Comparison of ENCODE assay signal across 1 cellular context in the genomic region with DNA sequence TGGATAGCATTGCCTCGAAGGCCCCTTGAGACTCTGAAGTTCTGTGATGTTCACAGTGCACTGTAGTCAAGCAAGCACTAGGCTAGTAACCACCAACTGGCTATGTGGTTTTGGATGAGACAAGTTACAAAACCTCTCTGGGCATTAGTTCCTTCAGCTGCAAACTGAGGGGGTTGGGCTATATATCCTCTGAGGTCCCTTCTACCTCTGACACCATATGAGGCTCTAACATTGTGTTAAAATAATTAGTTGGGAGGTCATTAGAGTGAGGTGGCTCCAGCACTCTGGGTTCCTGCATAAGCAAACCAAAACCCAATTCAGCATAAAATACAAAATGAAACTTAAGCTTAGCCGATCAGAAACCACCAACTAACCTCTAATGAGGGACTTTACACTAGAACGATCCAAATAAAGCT.
TF ChIP-seq lines count a peak whose summit lies in the region.

No MANE protein-coding gene starts in this region.

TF ChIP-seq in GM12878, 131 proteins besides CTCF, POLR2A, EP300 and RAD21 (continued from another document):
- TF ChIP-seq, protein P1, sequence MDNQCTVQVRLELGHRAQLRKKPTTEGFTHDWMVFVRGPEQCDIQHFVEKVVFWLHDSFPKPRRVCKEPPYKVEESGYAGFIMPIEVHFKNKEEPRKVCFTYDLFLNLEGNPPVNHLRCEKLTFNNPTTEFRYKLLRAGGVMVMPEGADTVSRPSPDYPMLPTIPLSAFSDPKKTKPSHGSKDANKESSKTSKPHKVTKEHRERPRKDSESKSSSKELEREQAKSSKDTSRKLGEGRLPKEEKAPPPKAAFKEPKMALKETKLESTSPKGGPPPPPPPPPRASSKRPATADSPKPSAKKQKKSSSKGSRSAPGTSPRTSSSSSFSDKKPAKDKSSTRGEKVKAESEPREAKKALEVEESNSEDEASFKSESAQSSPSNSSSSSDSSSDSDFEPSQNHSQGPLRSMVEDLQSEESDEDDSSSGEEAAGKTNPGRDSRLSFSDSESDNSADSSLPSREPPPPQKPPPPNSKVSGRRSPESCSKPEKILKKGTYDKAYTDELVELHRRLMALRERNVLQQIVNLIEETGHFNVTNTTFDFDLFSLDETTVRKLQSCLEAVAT (IDR thresholded peaks at IDR 0.05): peak; percentile 45; the same call in 1 of the 2 replicates
- TF ChIP-seq SMARCA5 (IDR thresholded peaks at IDR 0.05) (no peak), KDM1A (IDR thresholded peaks at IDR 0.05; ENCODE audit: borderline replicate concordance) (no peak), STAT3 (IDR thresholded peaks at IDR 0.05; ENCODE audit: low read depth, low read length) (no peak), PAX5 (IDR thresholded peaks at IDR 0.05; ENCODE audit: borderline replicate concordance, low read depth, low read length) (0 out of 2 replicates have a peak, but pooled peaks have one; percentile 11), YBX1 (IDR thresholded peaks at IDR 0.05) (no peak), IRF4 (IDR thresholded peaks at IDR 0.05; ENCODE audit: low read depth, low read length) (no peak), POLR2AphosphoS5 (IDR thresholded peaks at IDR 0.05; ENCODE audit: low read length) (no peak), RAD51 (IDR thresholded peaks at IDR 0.05) (no peak), FOXK2 (IDR thresholded peaks at IDR 0.05) (no peak), TCF3 (IDR thresholded peaks at IDR 0.05; ENCODE audit: borderline replicate concordance, insufficient read depth, low read depth, low read length) (no peak), SREBF2 (IDR thresholded peaks at IDR 0.05; ENCODE audit: low read length) (no peak), BHLHE40 (IDR thresholded peaks at IDR 0.05; ENCODE audit: borderline replicate concordance in 1 of 2, low read depth in 2 of 2, low read length in 1 of 2) (0 out of 4 replicates have a peak, but pooled peaks of 1 of the 2 experiments have one; percentile 12), NFXL1 (IDR thresholded peaks at IDR 0.05; ENCODE audit: borderline replicate concordance) (no peak), TARDBP (IDR thresholded peaks at IDR 0.05; ENCODE audit: borderline replicate concordance) (no peak), CHD4 (IDR thresholded peaks at IDR 0.05) (no peak), NR2C1 (IDR thresholded peaks at IDR 0.05) (no peak), BCL11A (IDR thresholded peaks at IDR 0.05; ENCODE audit: low read depth, low read length) (peak; percentile 89; the same call in 1 of the 2 replicates), MTA2 (IDR thresholded peaks at IDR 0.05; ENCODE audit: low read depth) (peak; percentile 96), LARP7 (IDR thresholded peaks at IDR 0.05) (no peak), CHD1 (IDR thresholded peaks at IDR 0.05; ENCODE audit: low read depth, low read length) (no peak), WRNIP1 (IDR thresholded peaks at IDR 0.05; ENCODE audit: borderline replicate concordance, low read depth, low read length) (no peak), ZNF217 (IDR thresholded peaks at IDR 0.05) (peak; percentile 82; the same call in 1 of the 2 replicates), RELA (IDR thresholded peaks at IDR 0.05; ENCODE audit: borderline replicate concordance, partially characterized antibody) (no peak), SUPT20H (IDR thresholded peaks at IDR 0.05; ENCODE audit: borderline replicate concordance, control insufficient read depth, low read depth, low read length) (no peak), ASH2L (IDR thresholded peaks at IDR 0.05; ENCODE audit: borderline replicate concordance, low read depth) (no peak), RBBP5 (conservative IDR thresholded peaks at IDR 0.05) (no peak), IKZF1 (conservative IDR thresholded peaks at IDR 0.05) (peak; percentile 49), JUNB (IDR thresholded peaks at IDR 0.05) (no peak)
- TF ChIP-seq, protein P2, sequence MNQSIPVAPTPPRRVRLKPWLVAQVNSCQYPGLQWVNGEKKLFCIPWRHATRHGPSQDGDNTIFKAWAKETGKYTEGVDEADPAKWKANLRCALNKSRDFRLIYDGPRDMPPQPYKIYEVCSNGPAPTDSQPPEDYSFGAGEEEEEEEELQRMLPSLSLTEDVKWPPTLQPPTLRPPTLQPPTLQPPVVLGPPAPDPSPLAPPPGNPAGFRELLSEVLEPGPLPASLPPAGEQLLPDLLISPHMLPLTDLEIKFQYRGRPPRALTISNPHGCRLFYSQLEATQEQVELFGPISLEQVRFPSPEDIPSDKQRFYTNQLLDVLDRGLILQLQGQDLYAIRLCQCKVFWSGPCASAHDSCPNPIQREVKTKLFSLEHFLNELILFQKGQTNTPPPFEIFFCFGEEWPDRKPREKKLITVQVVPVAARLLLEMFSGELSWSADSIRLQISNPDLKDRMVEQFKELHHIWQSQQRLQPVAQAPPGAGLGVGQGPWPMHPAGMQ (IDR thresholded peaks at IDR 0.05; ENCODE audit: borderline replicate concordance): no peak
- TF ChIP-seq, protein P3, sequence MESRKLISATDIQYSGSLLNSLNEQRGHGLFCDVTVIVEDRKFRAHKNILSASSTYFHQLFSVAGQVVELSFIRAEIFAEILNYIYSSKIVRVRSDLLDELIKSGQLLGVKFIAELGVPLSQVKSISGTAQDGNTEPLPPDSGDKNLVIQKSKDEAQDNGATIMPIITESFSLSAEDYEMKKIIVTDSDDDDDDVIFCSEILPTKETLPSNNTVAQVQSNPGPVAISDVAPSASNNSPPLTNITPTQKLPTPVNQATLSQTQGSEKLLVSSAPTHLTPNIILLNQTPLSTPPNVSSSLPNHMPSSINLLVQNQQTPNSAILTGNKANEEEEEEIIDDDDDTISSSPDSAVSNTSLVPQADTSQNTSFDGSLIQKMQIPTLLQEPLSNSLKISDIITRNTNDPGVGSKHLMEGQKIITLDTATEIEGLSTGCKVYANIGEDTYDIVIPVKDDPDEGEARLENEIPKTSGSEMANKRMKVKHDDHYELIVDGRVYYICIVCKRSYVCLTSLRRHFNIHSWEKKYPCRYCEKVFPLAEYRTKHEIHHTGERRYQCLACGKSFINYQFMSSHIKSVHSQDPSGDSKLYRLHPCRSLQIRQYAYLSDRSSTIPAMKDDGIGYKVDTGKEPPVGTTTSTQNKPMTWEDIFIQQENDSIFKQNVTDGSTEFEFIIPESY (IDR thresholded peaks at IDR 0.05): no peak
- TF ChIP-seq, protein P4, sequence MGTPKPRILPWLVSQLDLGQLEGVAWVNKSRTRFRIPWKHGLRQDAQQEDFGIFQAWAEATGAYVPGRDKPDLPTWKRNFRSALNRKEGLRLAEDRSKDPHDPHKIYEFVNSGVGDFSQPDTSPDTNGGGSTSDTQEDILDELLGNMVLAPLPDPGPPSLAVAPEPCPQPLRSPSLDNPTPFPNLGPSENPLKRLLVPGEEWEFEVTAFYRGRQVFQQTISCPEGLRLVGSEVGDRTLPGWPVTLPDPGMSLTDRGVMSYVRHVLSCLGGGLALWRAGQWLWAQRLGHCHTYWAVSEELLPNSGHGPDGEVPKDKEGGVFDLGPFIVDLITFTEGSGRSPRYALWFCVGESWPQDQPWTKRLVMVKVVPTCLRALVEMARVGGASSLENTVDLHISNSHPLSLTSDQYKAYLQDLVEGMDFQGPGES (IDR thresholded peaks at IDR 0.05): no peak
- TF ChIP-seq, protein P5, sequence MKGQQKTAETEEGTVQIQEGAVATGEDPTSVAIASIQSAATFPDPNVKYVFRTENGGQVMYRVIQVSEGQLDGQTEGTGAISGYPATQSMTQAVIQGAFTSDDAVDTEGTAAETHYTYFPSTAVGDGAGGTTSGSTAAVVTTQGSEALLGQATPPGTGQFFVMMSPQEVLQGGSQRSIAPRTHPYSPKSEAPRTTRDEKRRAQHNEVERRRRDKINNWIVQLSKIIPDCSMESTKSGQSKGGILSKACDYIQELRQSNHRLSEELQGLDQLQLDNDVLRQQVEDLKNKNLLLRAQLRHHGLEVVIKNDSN (IDR thresholded peaks at IDR 0.05; ENCODE audit: borderline replicate concordance, extremely low read length, insufficient read depth, low read depth, low read length): no peak
- TF ChIP-seq, protein P6, sequence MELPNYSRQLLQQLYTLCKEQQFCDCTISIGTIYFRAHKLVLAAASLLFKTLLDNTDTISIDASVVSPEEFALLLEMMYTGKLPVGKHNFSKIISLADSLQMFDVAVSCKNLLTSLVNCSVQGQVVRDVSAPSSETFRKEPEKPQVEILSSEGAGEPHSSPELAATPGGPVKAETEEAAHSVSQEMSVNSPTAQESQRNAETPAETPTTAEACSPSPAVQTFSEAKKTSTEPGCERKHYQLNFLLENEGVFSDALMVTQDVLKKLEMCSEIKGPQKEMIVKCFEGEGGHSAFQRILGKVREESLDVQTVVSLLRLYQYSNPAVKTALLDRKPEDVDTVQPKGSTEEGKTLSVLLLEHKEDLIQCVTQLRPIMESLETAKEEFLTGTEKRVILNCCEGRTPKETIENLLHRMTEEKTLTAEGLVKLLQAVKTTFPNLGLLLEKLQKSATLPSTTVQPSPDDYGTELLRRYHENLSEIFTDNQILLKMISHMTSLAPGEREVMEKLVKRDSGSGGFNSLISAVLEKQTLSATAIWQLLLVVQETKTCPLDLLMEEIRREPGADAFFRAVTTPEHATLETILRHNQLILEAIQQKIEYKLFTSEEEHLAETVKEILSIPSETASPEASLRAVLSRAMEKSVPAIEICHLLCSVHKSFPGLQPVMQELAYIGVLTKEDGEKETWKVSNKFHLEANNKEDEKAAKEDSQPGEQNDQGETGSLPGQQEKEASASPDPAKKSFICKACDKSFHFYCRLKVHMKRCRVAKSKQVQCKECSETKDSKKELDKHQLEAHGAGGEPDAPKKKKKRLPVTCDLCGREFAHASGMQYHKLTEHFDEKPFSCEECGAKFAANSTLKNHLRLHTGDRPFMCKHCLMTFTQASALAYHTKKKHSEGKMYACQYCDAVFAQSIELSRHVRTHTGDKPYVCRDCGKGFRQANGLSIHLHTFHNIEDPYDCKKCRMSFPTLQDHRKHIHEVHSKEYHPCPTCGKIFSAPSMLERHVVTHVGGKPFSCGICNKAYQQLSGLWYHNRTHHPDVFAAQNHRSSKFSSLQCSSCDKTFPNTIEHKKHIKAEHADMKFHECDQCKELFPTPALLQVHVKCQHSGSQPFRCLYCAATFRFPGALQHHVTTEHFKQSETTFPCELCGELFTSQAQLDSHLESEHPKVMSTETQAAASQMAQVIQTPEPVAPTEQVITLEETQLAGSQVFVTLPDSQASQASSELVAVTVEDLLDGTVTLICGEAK (IDR thresholded peaks at IDR 0.05; ENCODE audit: borderline replicate concordance): no peak
- TF ChIP-seq, protein P7, sequence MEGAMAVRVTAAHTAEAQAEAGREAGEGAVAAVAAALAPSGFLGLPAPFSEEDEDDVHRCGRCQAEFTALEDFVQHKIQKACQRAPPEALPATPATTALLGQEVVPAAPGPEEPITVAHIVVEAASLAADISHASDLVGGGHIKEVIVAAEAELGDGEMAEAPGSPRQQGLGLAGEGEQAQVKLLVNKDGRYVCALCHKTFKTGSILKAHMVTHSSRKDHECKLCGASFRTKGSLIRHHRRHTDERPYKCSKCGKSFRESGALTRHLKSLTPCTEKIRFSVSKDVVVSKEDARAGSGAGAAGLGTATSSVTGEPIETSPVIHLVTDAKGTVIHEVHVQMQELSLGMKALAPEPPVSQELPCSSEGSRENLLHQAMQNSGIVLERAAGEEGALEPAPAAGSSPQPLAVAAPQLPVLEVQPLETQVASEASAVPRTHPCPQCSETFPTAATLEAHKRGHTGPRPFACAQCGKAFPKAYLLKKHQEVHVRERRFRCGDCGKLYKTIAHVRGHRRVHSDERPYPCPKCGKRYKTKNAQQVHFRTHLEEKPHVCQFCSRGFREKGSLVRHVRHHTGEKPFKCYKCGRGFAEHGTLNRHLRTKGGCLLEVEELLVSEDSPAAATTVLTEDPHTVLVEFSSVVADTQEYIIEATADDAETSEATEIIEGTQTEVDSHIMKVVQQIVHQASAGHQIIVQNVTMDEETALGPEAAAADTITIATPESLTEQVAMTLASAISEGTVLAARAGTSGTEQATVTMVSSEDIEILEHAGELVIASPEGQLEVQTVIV (IDR thresholded peaks at IDR 0.05; ENCODE audit: borderline replicate concordance, partially characterized antibody): no peak
- TF ChIP-seq, protein P8, sequence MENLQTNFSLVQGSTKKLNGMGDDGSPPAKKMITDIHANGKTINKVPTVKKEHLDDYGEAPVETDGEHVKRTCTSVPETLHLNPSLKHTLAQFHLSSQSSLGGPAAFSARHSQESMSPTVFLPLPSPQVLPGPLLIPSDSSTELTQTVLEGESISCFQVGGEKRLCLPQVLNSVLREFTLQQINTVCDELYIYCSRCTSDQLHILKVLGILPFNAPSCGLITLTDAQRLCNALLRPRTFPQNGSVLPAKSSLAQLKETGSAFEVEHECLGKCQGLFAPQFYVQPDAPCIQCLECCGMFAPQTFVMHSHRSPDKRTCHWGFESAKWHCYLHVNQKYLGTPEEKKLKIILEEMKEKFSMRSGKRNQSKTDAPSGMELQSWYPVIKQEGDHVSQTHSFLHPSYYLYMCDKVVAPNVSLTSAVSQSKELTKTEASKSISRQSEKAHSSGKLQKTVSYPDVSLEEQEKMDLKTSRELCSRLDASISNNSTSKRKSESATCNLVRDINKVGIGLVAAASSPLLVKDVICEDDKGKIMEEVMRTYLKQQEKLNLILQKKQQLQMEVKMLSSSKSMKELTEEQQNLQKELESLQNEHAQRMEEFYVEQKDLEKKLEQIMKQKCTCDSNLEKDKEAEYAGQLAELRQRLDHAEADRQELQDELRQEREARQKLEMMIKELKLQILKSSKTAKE (IDR thresholded peaks at IDR 0.05; ENCODE audit: low read depth, poor library complexity, severe bottlenecking): no peak
- TF ChIP-seq, protein P9, sequence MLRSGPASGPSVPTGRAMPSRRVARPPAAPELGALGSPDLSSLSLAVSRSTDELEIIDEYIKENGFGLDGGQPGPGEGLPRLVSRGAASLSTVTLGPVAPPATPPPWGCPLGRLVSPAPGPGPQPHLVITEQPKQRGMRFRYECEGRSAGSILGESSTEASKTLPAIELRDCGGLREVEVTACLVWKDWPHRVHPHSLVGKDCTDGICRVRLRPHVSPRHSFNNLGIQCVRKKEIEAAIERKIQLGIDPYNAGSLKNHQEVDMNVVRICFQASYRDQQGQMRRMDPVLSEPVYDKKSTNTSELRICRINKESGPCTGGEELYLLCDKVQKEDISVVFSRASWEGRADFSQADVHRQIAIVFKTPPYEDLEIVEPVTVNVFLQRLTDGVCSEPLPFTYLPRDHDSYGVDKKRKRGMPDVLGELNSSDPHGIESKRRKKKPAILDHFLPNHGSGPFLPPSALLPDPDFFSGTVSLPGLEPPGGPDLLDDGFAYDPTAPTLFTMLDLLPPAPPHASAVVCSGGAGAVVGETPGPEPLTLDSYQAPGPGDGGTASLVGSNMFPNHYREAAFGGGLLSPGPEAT (IDR thresholded peaks at IDR 0.05; ENCODE audit: low read depth): peak; percentile 40; the same call in 1 of the 2 replicates
